In the genomic region with DNA sequence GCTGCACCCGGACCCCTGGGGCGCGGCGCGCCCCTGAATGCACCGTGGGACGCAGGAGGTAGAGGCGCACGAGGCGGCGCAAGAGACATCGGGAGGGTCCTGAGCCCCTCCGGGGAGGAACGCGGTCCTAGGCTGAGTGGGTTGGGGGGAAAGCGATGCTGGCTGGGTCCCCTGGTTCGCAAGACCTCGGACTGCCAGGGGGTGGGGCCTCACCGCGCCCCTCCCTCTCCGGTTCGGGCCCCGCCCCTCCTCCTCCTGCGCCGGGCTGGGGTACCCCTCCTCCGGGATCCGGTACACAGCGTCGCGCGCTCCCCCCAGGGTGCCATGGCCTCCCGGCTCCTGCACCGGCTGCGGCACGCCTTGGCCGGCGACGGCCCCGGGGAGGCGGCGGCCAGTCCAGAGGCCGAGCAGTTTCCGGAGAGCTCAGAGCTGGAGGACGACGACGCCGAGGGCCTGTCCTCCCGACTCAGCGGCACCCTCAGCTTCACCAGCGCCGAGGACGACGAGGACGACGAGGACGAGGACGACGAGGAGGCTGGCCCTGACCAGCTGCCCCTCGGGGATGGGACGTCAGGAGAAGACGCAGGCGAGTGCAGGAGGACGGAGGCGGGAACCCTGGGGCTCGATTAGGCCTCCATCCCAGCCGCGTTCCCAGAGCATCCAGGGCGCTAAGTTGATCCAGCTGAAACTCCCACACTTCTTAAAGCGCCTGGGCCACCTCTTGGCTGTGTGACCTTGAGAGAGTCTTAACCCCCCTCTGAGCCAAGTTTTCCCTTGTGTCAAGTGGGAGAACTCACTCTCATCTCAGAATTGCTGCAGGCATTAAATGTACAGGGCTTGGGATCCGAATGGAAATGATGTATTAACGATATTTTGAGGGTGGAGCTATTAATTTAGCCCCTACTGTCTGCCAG, we compare ENCODE assay signal across 8 cellular contexts. TPM values are rescaled to one million over a fixed set of nuclear protein-coding genes. Genes with fewer than 3 reads are reported as not detected.
DNase-seq lines count a peak whose midpoint lies in the region; ATAC-seq, FAIRE-seq and TF ChIP-seq lines count a peak whose summit lies in the region.

No MANE protein-coding gene starts in this region.

- DNase-seq in AG04450 (ENCODE audit: low read depth, low spot score) (no peak), H54 (ENCODE audit: insufficient read length, low spot score) (peak; percentile 76), PC-3 (peak; percentile 67), germinal center (ENCODE audit: low spot score) (peak; percentile 73), neural crest cell (ENCODE audit: low read depth, low spot score) (peak; percentile 68), type B pancreatic cell (ENCODE audit: extremely low spot score, unreplicated experiment) (peak; percentile 83), mesenteric fat pad (ENCODE audit: low spot score) (no peak)

- POLR2A ChIA-PET in AG04450 (lab: Yijun Ruan, JAX): interaction anchor here (0.9 to 1.5 kb wide), 6 partner anchors 12 to 101 kb away, joined by 3 to 6 read pairs (median 4); no protein-coding TSS in a partner anchor
- POLR2A ChIA-PET in PC-3 (lab: Charles Lee; ENCODE audit: unreplicated experiment): interaction anchor here (0.5 to 1.1 kb wide), 4 partner anchors 17 to 111 kb away, joined by 3 to 8 read pairs (median 3); a partner anchor contains a TSS

- H3K9ac ChIP-seq in PC-3 (ENCODE audit: low read length): peak overlapping the region; percentile 82

- H3K4me1 ChIP-seq in PC-3 (ENCODE audit: insufficient read depth, low read length): peaks cover 35% of the 10 kb centered on the region

- H2AFZ ChIP-seq in PC-3 (ENCODE audit: low read length): peak overlapping the region; percentile 71

- TF ChIP-seq CTCF in AG04450 (IDR thresholded peaks at IDR 0.05; ENCODE audit: low read depth, low read length) (no peak), PC-3 (conservative IDR thresholded peaks at IDR 0.05; ENCODE audit: low read depth, low read length) (no peak), neural crest cell (conservative IDR thresholded peaks at IDR 0.05) (no peak), type B pancreatic cell (conservative IDR thresholded peaks at IDR 0.05) (no peak)

- no peak for FAIRE-seq in H54 (lab: Jason Lieb, UNC)

- no peaks in the 10 kb centered on the region for H3F3A ChIP-seq in PC-3 (ENCODE audit: low read length, unreplicated experiment)

- CTCF ChIA-PET in AG04450 (lab: Charles Lee) (interaction anchor here (0.9 to 3.2 kb wide), 3 partner anchors 10 to 63 kb away, joined by 3 to 14 read pairs (median 3); no protein-coding TSS in a partner anchor), PC-3 (lab: Charles Lee) (interaction anchor here (0.6 to 0.9 kb wide), 4 partner anchors 11 to 213 kb away, joined by 3 to 4 read pairs (median 3); no protein-coding TSS in a partner anchor)

- H3K4me2 ChIP-seq in PC-3 (ENCODE audit: low read length): peak overlapping the region; percentile 91

- no TSS peak for BruUV-seq in PC-3 (replicated peaks; lab: Mats Ljungman, UMichigan)

- H3K36me3 ChIP-seq in PC-3 (ENCODE audit: low read depth, low read length): no peaks in the 10 kb centered on the region

- no peaks in the 10 kb centered on the region for H4K20me1 ChIP-seq in PC-3 (ENCODE audit: low read length)

- H3K27ac ChIP-seq in AG04450 (ENCODE audit: low read depth, low read length): peak overlapping the region; percentile 81
- H3K27ac ChIP-seq in PC-3 (ENCODE audit: low read length): peak overlapping the region; percentile 66

- peak overlapping the region; percentile 83 for H3K4me3 ChIP-seq in AG04450 (ENCODE audit: low read depth, low read length)
- peak overlapping the region; percentile 78 for H3K4me3 ChIP-seq in PC-3 (ENCODE audit: low read length)

- H3K4me1 Mint-ChIP-seq in activated naive CD4-positive, alpha-beta T cell treated with anti-CD3 and anti-CD28 coated beads, Interleukin-2, amount 50 U/mL, for 24 hours: peaks cover 8% of the 10 kb centered on the region
- peaks cover 28% of the 10 kb centered on the region for H3K4me1 Mint-ChIP-seq in neural crest cell
- H3K4me1 Mint-ChIP-seq in type B pancreatic cell (ENCODE audit: unreplicated experiment): peaks cover 24% of the 10 kb centered on the region

- no peaks in the 10 kb centered on the region for H3K27me3 ChIP-seq in AG04450 (ENCODE audit: control insufficient read depth, insufficient read depth, low read length)
- no peaks in the 10 kb centered on the region for H3K27me3 ChIP-seq in PC-3 (ENCODE audit: low read length)

- H3K9me2 ChIP-seq in PC-3 (replicated peaks; ENCODE audit: low read length): no peaks in the 10 kb centered on the region

- H3K79me2 ChIP-seq in PC-3 (ENCODE audit: low read length): peaks cover 29% of the 10 kb centered on the region

- intact Hi-C loops in PC-3 (cut with micrococcal nuclease): loop anchor here (2.0 to 10.0 kb wide), 2 partner anchors 55 to 141 kb away; a partner anchor contains a TSS

- no peaks in the 10 kb centered on the region for H3K36me3 Mint-ChIP-seq in activated naive CD4-positive, alpha-beta T cell treated with anti-CD3 and anti-CD28 coated beads, Interleukin-2, amount 50 U/mL, for 24 hours
- H3K36me3 Mint-ChIP-seq in neural crest cell (ENCODE audit: low read depth) (no peaks in the 10 kb centered on the region), type B pancreatic cell (no peaks in the 10 kb centered on the region)

- H3K9me3 ChIP-seq in AG04450 (ENCODE audit: control insufficient read depth, insufficient read depth, low read length) (no peaks in the 10 kb centered on the region; the same call in 1 of the 2 replicates), PC-3 (ENCODE audit: low read length) (no peaks in the 10 kb centered on the region)

- H3K27ac Mint-ChIP-seq in activated naive CD4-positive, alpha-beta T cell treated with anti-CD3 and anti-CD28 coated beads, Interleukin-2, amount 50 U/mL, for 24 hours: no peak overlapping the region
- H3K27ac Mint-ChIP-seq in neural crest cell (ENCODE audit: unreplicated experiment) (no peak overlapping the region), type B pancreatic cell (no peak overlapping the region)

- peak overlapping the region; percentile 58 for H3K4me3 Mint-ChIP-seq in activated naive CD4-positive, alpha-beta T cell treated with anti-CD3 and anti-CD28 coated beads, Interleukin-2, amount 50 U/mL, for 24 hours
- H3K4me3 Mint-ChIP-seq in neural crest cell: peak overlapping the region; percentile 86
- H3K4me3 Mint-ChIP-seq in type B pancreatic cell: peak overlapping the region; percentile 88

- ATAC-seq in PC-3: peak; percentile 68

- TF ChIP-seq POLR2A in H54 (IDR thresholded peaks at IDR 0.05; ENCODE audit: low read depth, low read length): peak; percentile 53; the same call in 1 of the 2 replicates

- no peaks in the 10 kb centered on the region for H3K9me3 Mint-ChIP-seq in activated naive CD4-positive, alpha-beta T cell treated with anti-CD3 and anti-CD28 coated beads, Interleukin-2, amount 50 U/mL, for 24 hours
- no peaks in the 10 kb centered on the region for H3K9me3 Mint-ChIP-seq in neural crest cell
- no peaks in the 10 kb centered on the region for H3K9me3 Mint-ChIP-seq in type B pancreatic cell

- H3K27me3 Mint-ChIP-seq in activated naive CD4-positive, alpha-beta T cell treated with anti-CD3 and anti-CD28 coated beads, Interleukin-2, amount 50 U/mL, for 24 hours: no peaks in the 10 kb centered on the region
- no peaks in the 10 kb centered on the region for H3K27me3 Mint-ChIP-seq in neural crest cell (ENCODE audit: low read depth)
- H3K27me3 Mint-ChIP-seq in type B pancreatic cell: peaks cover 3% of the 10 kb centered on the region

RNA-seq across cellular contexts. Expression of a gene that starts 0.5 kb away (rescaled TPM):
- polyA plus RNA-seq in AG04450 (2011; rRNA removed): 9.2 and 11.5 TPM in 2 replicates
- polyA minus RNA-seq in AG04450 (2011; rRNA and poly(A)+ RNA removed): 9.4 and 10.1 TPM in 2 replicates
- total RNA-seq in PC-3 (2014; rRNA removed) (90.1 and 108 TPM in 2 replicates), neural crest cell (16.8 and 19.4 TPM in 2 replicates), type B pancreatic cell (ENCODE audit: low replicate concordance) (12.2 and 16.4 TPM in 2 replicates), mesenteric fat pad (46.7 TPM)

RNA-seq across cellular contexts. Expression of a gene that starts 7.0 kb away (rescaled TPM):
- polyA plus RNA-seq in AG04450 (2011; rRNA removed): 0.38 and 0.45 TPM in 2 replicates
- polyA minus RNA-seq in AG04450 (2011; rRNA and poly(A)+ RNA removed): 0.46 TPM in 1 of 2 replicates, not detected in the other
- total RNA-seq in PC-3 (2014; rRNA removed): not detected in 2 replicates
- not detected in 2 replicates for total RNA-seq in neural crest cell
- 2.1 TPM in 1 of 2 replicates, not detected in the other for total RNA-seq in type B pancreatic cell (ENCODE audit: low replicate concordance)
- 0.74 TPM for total RNA-seq in mesenteric fat pad

RNA-seq across cellular contexts. Expression of a gene that starts 21.7 kb away (rescaled TPM):
- polyA plus RNA-seq in AG04450 (2011; rRNA removed): 25.3 and 27.8 TPM in 2 replicates
- 26.3 and 31.0 TPM in 2 replicates for polyA minus RNA-seq in AG04450 (2011; rRNA and poly(A)+ RNA removed)
- total RNA-seq in PC-3 (2014; rRNA removed): 251 and 304 TPM in 2 replicates
- total RNA-seq in neural crest cell: 202 and 212 TPM in 2 replicates
- total RNA-seq in type B pancreatic cell (ENCODE audit: low replicate concordance): 46.4 and 136 TPM in 2 replicates
- total RNA-seq in mesenteric fat pad: not detected

RNA-seq across cellular contexts. Expression of a gene that starts 23.1 kb away (rescaled TPM):
- polyA plus RNA-seq in AG04450 (2011; rRNA removed): 27.0 and 37.7 TPM in 2 replicates
- 19.3 and 32.2 TPM in 2 replicates for polyA minus RNA-seq in AG04450 (2011; rRNA and poly(A)+ RNA removed)
- total RNA-seq in PC-3 (2014; rRNA removed): 57.4 and 58.8 TPM in 2 replicates
- 14.5 and 15.3 TPM in 2 replicates for total RNA-seq in neural crest cell
- 20.6 and 21.3 TPM in 2 replicates for total RNA-seq in type B pancreatic cell (ENCODE audit: low replicate concordance)
- 14.9 TPM for total RNA-seq in mesenteric fat pad

RNA-seq across cellular contexts. Expression of a gene that starts 23.3 kb away (rescaled TPM):
- polyA plus RNA-seq in AG04450 (2011; rRNA removed): 4.5 and 4.6 TPM in 2 replicates
- polyA minus RNA-seq in AG04450 (2011; rRNA and poly(A)+ RNA removed): 13.5 and 14.2 TPM in 2 replicates
- total RNA-seq in PC-3 (2014; rRNA removed) (2.1 and 4.2 TPM in 2 replicates), neural crest cell (4.5 and 4.8 TPM in 2 replicates), type B pancreatic cell (ENCODE audit: low replicate concordance) (3.7 and 4.7 TPM in 2 replicates), mesenteric fat pad (2.2 TPM)

Comparison
In these comparisons a context has a peak if more than half of its experiments do, and no peak if none do; other contexts are left out.
1. DNase-seq: peak in H54 (single experiment), PC-3 (single experiment), germinal center (single experiment), neural crest cell (single experiment) and type B pancreatic cell (single experiment); none in AG04450 (single experiment) and mesenteric fat pad (single experiment).
2. RNA of a gene that starts 21.7 kb away (total RNA-seq): 251 to 304 TPM in PC-3, 202 to 212 TPM in neural crest cell and 46.4 to 136 TPM in type B pancreatic cell; not detected in mesenteric fat pad (single experiment); every median in the first group is over 10 times any median in the second.
3. Peak in every context shown above with its lines, with median percentiles within 50 percentile points of each other: H3K4me3 Mint-ChIP-seq.